15 cellular contexts compared by ENCODE assay signal in the genomic region with DNA sequence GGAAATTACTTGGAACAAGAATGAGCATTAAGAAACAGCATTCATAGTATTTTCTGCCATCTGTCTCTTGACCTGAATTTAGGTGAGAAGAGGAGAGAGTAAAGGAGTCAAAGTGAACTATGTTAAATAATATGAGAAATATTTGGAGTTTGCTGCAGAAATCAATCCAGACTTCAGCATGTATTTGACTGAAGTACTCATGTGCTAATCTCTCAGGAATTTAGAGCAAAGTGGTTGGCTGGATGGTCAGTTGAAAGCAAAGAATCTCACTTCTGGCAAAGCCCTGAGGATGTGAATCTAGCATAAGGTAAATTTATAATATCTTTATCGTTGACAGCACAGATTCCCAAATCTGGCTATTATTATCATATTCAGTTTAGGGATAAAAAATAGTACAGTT.
DNase-seq lines count a peak whose midpoint lies in the region; ATAC-seq, FAIRE-seq and TF ChIP-seq lines count a peak whose summit lies in the region.
"Had no signal": no experiment of that assay in that cellular context is flagged by ENCODE, and none has a peak within 500 bp of the region (broad histone marks: within the 10 kb centered on the region; RNA-seq: fewer than 3 reads in every experiment).

No MANE protein-coding gene starts in this region.

- TF ChIP-seq CTCF in retinal pigment epithelial cell (conservative IDR thresholded peaks at IDR 0.05; ENCODE audit: low read depth, low read length) (no peak), HepG2 (CRISPR knock-in tag; IDR thresholded peaks at IDR 0.05) (no peak)

- BruUV-seq in HepG2 (replicated peaks; lab: Mats Ljungman, UMichigan) = no TSS peak

- H3K4me2 ChIP-seq in HepG2 (ENCODE audit: low read depth, low read length) = no peak overlapping the region

- CTCF ChIA-PET in HepG2 (lab: Yijun Ruan, JAX; ENCODE audit: low intra/inter-chr PET ratio, low total read pairs) = no interaction called here

- no peak for TF ChIP-seq POLR2A in HepG2 (IDR thresholded peaks at IDR 0.05; ENCODE audit: insufficient read depth in 1 of 2, low read depth in 2 of 2, low read length in 2 of 2)

- no peaks in the 10 kb centered on the region for H4K20me1 ChIP-seq in HepG2 (ENCODE audit: insufficient read depth, low read length)

- DNase-seq in amniotic epithelial cell (ENCODE audit: low read depth) = peak; percentile 6
- peak; percentile 3 for DNase-seq in cerebellum (ENCODE audit: low spot score)
- peak; percentile 6 for DNase-seq in kidney tubule cell (ENCODE audit: low spot score)
- DNase-seq in retinal pigment epithelial cell (ENCODE audit: low read depth) = peak; percentile 48
- DNase-seq in effector CD4-positive, alpha-beta T cell = no peak
- DNase-seq in stimulated activated CD4-positive, alpha-beta T cell treated with anti-CD3 and anti-CD28 coated beads, Interleukin-2, amount 100 ng/mL, for 48 hours = no peak
- DNase-seq in HepG2 (ENCODE audit: low spot score) = no peak
- DNase-seq: C1 segment of cervical spinal cord; Calu3; CD4-positive, alpha-beta T cell; DMS 273 treated with DMSO at 0.1 percent for 48 hours had no signal

- H3K27ac ChIP-seq in HepG2 (ENCODE audit: extremely low read length, insufficient read depth, low read length) = no peak overlapping the region

- no peaks in the 10 kb centered on the region for H3K79me2 ChIP-seq in HepG2 (ENCODE audit: insufficient read depth, low read length)

- H3K27me3 ChIP-seq in HepG2 (ENCODE audit: control insufficient read depth in 1 of 2, insufficient read depth in 2 of 2, low read length in 2 of 2) = no peaks in the 10 kb centered on the region

- no peak for TF ChIP-seq EP300 in HepG2 (IDR thresholded peaks at IDR 0.05; ENCODE audit: low read depth in 2 of 2, low read length in 2 of 2)
- no peak for TF ChIP-seq EP300 in HepG2 (CRISPR knock-in tag; IDR thresholded peaks at IDR 0.05; ENCODE audit: borderline replicate concordance)

- intact Hi-C loops in HepG2 (cut with micrococcal nuclease; ENCODE audit: unreplicated experiment) = no loop called here

- no peak for TF ChIP-seq RAD21 in HepG2 (CRISPR knock-in tag; IDR thresholded peaks at IDR 0.05)

- in situ Hi-C loops in HepG2 (cut with HindIII; ENCODE audit: extremely low pct_ligation_motif_present, low pct_unique_long_range_greater_than_20kb) = no loop called here

- no peak overlapping the region for H3K9ac ChIP-seq in HepG2 (ENCODE audit: insufficient read depth, low read depth, low read length)

- H3K4me3 ChIP-seq in retinal pigment epithelial cell (ENCODE audit: low read length) (no peak overlapping the region), HepG2 (replicated peaks in 1 of 3; ENCODE audit: insufficient read depth in 1 of 3, low read depth in 2 of 3, low read length in 3 of 3) (no peak overlapping the region)
- H3K4me3 ChIP-seq: HAP-1 had no signal

- FAIRE-seq in HepG2 (lab: Jason Lieb, UNC) = no peak
- FAIRE-seq: A204.1, GM12892, H1 had no signal

- peaks cover 60% of the 10 kb centered on the region for H3K9me3 ChIP-seq in HepG2 (ENCODE audit: low read length)
- H3K9me3 ChIP-seq: HAP-1 had no signal

- H3K36me3 ChIP-seq in HepG2 (replicated peaks in 1 of 2; ENCODE audit: control insufficient read depth in 1 of 2, insufficient read depth in 2 of 2, low read length in 2 of 2) = no peaks in the 10 kb centered on the region
- H3K36me3 ChIP-seq: HAP-1 had no signal

- WGBS in HepG2 (ENCODE audit: low lambda C conversion rate) = 0% methylated on average over 1 of the region's 1 CpG

- POLR2A ChIA-PET in HepG2 (lab: Yijun Ruan, JAX) = no interaction called here

- H3K4me1 ChIP-seq in HepG2 (ENCODE audit: insufficient read depth, low read length) = no peaks in the 10 kb centered on the region
- H3K4me1 ChIP-seq: HAP-1 had no signal

- no peak for ATAC-seq in HepG2

- H2AFZ ChIP-seq in HepG2 (ENCODE audit: low read length) = no peak overlapping the region

TF ChIP-seq in HepG2, 621 proteins besides CTCF, POLR2A, EP300 and RAD21:
- TF ChIP-seq, protein P1, sequence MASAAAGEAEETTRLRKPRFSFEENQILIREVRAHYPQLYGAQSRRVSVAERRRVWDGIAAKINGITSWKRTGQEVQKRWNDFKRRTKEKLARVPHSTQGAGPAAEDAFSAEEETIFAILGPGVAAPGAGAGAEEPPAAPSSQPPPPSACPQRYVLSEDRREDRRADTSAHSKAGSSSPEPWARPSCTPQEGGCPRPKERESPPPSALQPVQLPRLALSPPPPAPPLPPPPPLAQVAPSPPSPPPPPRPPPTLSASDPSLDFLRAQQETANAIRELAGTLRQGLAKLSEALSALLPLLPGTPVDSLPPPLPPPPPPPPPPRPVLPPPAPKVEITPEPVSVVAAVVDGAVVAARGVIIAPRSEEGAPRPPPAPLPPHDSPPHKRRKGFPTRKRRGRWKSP (CRISPR knock-in tag; IDR thresholded peaks at IDR 0.05) = no peak

Comparison
In these comparisons a context has a peak if more than half of its experiments do, and no peak if none do; other contexts are left out.
1. DNase-seq: peak in amniotic epithelial cell (single experiment), cerebellum (single experiment), kidney tubule cell (single experiment) and retinal pigment epithelial cell (single experiment); none in effector CD4-positive, alpha-beta T cell (single experiment), stimulated activated CD4-positive, alpha-beta T cell treated with anti-CD3 and anti-CD28 coated beads, Interleukin-2, amount 100 ng/mL, for 48 hours (0 of 2) and HepG2 (single experiment).